1 cellular context compared by ENCODE assay signal in genomic region chr15:82950746-82951370, GRCh38.
TF ChIP-seq lines count a peak whose summit lies in the region.

No MANE protein-coding gene starts in this region.

TF ChIP-seq in GM12878, 131 proteins besides CTCF, POLR2A, EP300 and RAD21 (continued from another document):
- TF ChIP-seq SREBF2 (IDR thresholded peaks at IDR 0.05; ENCODE audit: low read length) (no peak), BCLAF1 (IDR thresholded peaks at IDR 0.05) (no peak), ZSCAN29 (IDR thresholded peaks at IDR 0.05) (no peak), SUZ12 (IDR thresholded peaks at IDR 0.05; ENCODE audit: unreplicated experiment) (no peak), HDGF (IDR thresholded peaks at IDR 0.05) (no peak), YY1 (IDR thresholded peaks at IDR 0.05; ENCODE audit: low read depth, low read length) (no peak), ZZZ3 (IDR thresholded peaks at IDR 0.05; ENCODE audit: control insufficient read depth, insufficient read length, low read depth) (no peak), TCF7 (IDR thresholded peaks at IDR 0.05; ENCODE audit: borderline replicate concordance) (peak; percentile 69), CREM (IDR thresholded peaks at IDR 0.05; ENCODE audit: low read depth) (0 out of 2 replicates have a peak, but pooled peaks have one; percentile 6), RBBP5 (conservative IDR thresholded peaks at IDR 0.05) (no peak), TCF12 (IDR thresholded peaks at IDR 0.05; ENCODE audit: low read depth, low read length) (no peak), SIX5 (IDR thresholded peaks at IDR 0.05; ENCODE audit: low read depth, low read length, severe bottlenecking) (no peak), BACH1 (IDR thresholded peaks at IDR 0.05; ENCODE audit: borderline replicate concordance) (no peak), SPI1 (IDR thresholded peaks at IDR 0.05; ENCODE audit: borderline replicate concordance, insufficient read depth, low read depth, low read length) (peak; percentile 78), ETV6 (conservative IDR thresholded peaks at IDR 0.05 in 1 of 2, IDR thresholded peaks at IDR 0.05 in 1 of 2; ENCODE audit: borderline replicate concordance in 1 of 2, low read depth in 1 of 2) (no peak), ATF7 (IDR thresholded peaks at IDR 0.05; ENCODE audit: low read depth) (no peak), BMI1 (IDR thresholded peaks at IDR 0.05; ENCODE audit: borderline replicate concordance) (no peak), SIN3A (IDR thresholded peaks at IDR 0.05; ENCODE audit: low read depth, low read length) (no peak), NRF1 (conservative IDR thresholded peaks at IDR 0.05; ENCODE audit: low read depth, low read length) (no peak), HDAC2 (IDR thresholded peaks at IDR 0.05) (no peak), REST (IDR thresholded peaks at IDR 0.05; ENCODE audit: low read depth, low read length) (no peak), IRF4 (IDR thresholded peaks at IDR 0.05; ENCODE audit: low read depth, low read length) (0 out of 2 replicates have a peak, but pooled peaks have one; percentile 6), TARDBP (IDR thresholded peaks at IDR 0.05; ENCODE audit: borderline replicate concordance) (no peak), MXI1 (IDR thresholded peaks at IDR 0.05; ENCODE audit: low read depth, low read length) (no peak), MTA2 (IDR thresholded peaks at IDR 0.05; ENCODE audit: low read depth) (no peak; the same call in 1 of the 2 replicates), HCFC1 (IDR thresholded peaks at IDR 0.05; ENCODE audit: low read length) (no peak), CBFB (IDR thresholded peaks at IDR 0.05; ENCODE audit: low read depth) (no peak), IKZF2 (IDR thresholded peaks at IDR 0.05) (0 out of 4 replicates have a peak, but pooled peaks of 1 of the 2 experiments have one; percentile 13), RELB (IDR thresholded peaks at IDR 0.05; ENCODE audit: low read depth) (no peak), RUNX3 (IDR thresholded peaks at IDR 0.05; ENCODE audit: low read length) (peak; percentile 83), PKNOX1 (IDR thresholded peaks at IDR 0.05) (no peak), MEF2B (IDR thresholded peaks at IDR 0.05; ENCODE audit: partially characterized antibody, poor library complexity, severe bottlenecking) (no peak), MEF2A (IDR thresholded peaks at IDR 0.05; ENCODE audit: insufficient read depth, low read depth, low read length) (no peak)
- TF ChIP-seq, protein P1, sequence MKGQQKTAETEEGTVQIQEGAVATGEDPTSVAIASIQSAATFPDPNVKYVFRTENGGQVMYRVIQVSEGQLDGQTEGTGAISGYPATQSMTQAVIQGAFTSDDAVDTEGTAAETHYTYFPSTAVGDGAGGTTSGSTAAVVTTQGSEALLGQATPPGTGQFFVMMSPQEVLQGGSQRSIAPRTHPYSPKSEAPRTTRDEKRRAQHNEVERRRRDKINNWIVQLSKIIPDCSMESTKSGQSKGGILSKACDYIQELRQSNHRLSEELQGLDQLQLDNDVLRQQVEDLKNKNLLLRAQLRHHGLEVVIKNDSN (IDR thresholded peaks at IDR 0.05; ENCODE audit: borderline replicate concordance, extremely low read length, insufficient read depth, low read depth, low read length): no peak
- TF ChIP-seq, protein P2, sequence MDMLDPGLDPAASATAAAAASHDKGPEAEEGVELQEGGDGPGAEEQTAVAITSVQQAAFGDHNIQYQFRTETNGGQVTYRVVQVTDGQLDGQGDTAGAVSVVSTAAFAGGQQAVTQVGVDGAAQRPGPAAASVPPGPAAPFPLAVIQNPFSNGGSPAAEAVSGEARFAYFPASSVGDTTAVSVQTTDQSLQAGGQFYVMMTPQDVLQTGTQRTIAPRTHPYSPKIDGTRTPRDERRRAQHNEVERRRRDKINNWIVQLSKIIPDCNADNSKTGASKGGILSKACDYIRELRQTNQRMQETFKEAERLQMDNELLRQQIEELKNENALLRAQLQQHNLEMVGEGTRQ (IDR thresholded peaks at IDR 0.05; ENCODE audit: borderline replicate concordance, low read depth, low read length): no peak
